10 cellular contexts compared by ENCODE assay signal in genomic region chr10:88254091-88254490, GRCh38.
DNase-seq lines count a peak whose midpoint lies in the region; ATAC-seq and TF ChIP-seq lines count a peak whose summit lies in the region.
"Had no signal": no experiment of that assay in that cellular context is flagged by ENCODE, and none has a peak within 500 bp of the region (broad histone marks: within the 10 kb centered on the region; RNA-seq: fewer than 3 reads in every experiment).

No MANE protein-coding gene starts in this region.

- TF ChIP-seq POLR2A in NB4 (IDR thresholded peaks at IDR 0.05; ENCODE audit: extremely low read depth, insufficient read length) = no peak

- H3K4me1 ChIP-seq in A673 (ENCODE audit: insufficient read depth, low read length, poor library complexity, severe bottlenecking) = no peaks in the 10 kb centered on the region

- no TSS peak for BruUV-seq in A673 (replicated peaks; lab: Mats Ljungman, UMichigan)

- TF ChIP-seq CTCF in NB4 (IDR thresholded peaks at IDR 0.05; ENCODE audit: low read depth, low read length) (no peak), epithelial cell of esophagus (IDR thresholded peaks at IDR 0.05; ENCODE audit: insufficient read depth, low read depth, low read length, missing control alignments) (no peak), A673 (conservative IDR thresholded peaks at IDR 0.05; ENCODE audit: low read depth, low read length) (no peak)

- intact Hi-C loops in activated CD4-positive, alpha-beta T cell treated with anti-CD3 and anti-CD28 coated beads for 36 hours (cut with DNase I, micrococcal nuclease) = no loop called here
- intact Hi-C loops in A673 (cut with micrococcal nuclease; ENCODE audit: unreplicated experiment) = no loop called here

- no peaks in the 10 kb centered on the region for H3K36me3 ChIP-seq in A673 (ENCODE audit: insufficient read depth, low read length, poor library complexity, severe bottlenecking)
- H3K36me3 ChIP-seq: heart left ventricle had no signal

- no peaks in the 10 kb centered on the region for H3K9me3 ChIP-seq in A673 (ENCODE audit: low read depth, low read length, poor library complexity, severe bottlenecking)
- H3K9me3 ChIP-seq: heart left ventricle had no signal

- no peaks in the 10 kb centered on the region for H3K36me3 Mint-ChIP-seq in activated CD4-positive, alpha-beta T cell treated with anti-CD3 and anti-CD28 coated beads for 36 hours (ENCODE audit: low read depth)
- no peaks in the 10 kb centered on the region for H3K36me3 Mint-ChIP-seq in stimulated activated naive CD8-positive, alpha-beta T cell treated with anti-CD3 and anti-CD28 coated beads, Interleukin-15, Interleukin-2, amounts not matched to agents 100 ng/mL and 50 ng/mL, for 24 hours (ENCODE audit: low read depth)

- no peak overlapping the region for H3K27ac Mint-ChIP-seq in activated CD4-positive, alpha-beta T cell treated with anti-CD3 and anti-CD28 coated beads for 36 hours
- peak overlapping the region; percentile 12 for H3K27ac Mint-ChIP-seq in stimulated activated naive CD8-positive, alpha-beta T cell treated with anti-CD3 and anti-CD28 coated beads, Interleukin-15, Interleukin-2, amounts not matched to agents 100 ng/mL and 50 ng/mL, for 24 hours

- H3K27me3 ChIP-seq in A673 (replicated peaks; ENCODE audit: insufficient read depth, low read depth, low read length, poor library complexity) = no peaks in the 10 kb centered on the region
- H3K27me3 ChIP-seq: heart left ventricle had no signal

- CTCF ChIA-PET in activated CD4-positive, alpha-beta T cell treated with anti-CD3 and anti-CD28 coated beads for 36 hours (lab: Charles Lee) = no interaction called here
- CTCF ChIA-PET in A673 (lab: Charles Lee) = no interaction called here

- H3K4me3 ChIP-seq in NB4 (ENCODE audit: low read depth, low read length) (no peak overlapping the region), epithelial cell of esophagus (ENCODE audit: low read length) (no peak overlapping the region), A673 (ENCODE audit: low read depth, low read length, poor library complexity, severe bottlenecking) (no peak overlapping the region)
- H3K4me3 ChIP-seq: heart left ventricle had no signal

- peaks cover 4% of the 10 kb centered on the region for H3K4me1 Mint-ChIP-seq in activated CD4-positive, alpha-beta T cell treated with anti-CD3 and anti-CD28 coated beads for 36 hours
- peaks cover 7% of the 10 kb centered on the region for H3K4me1 Mint-ChIP-seq in stimulated activated naive CD8-positive, alpha-beta T cell treated with anti-CD3 and anti-CD28 coated beads, Interleukin-15, Interleukin-2, amounts not matched to agents 100 ng/mL and 50 ng/mL, for 24 hours (ENCODE audit: low read depth)

- DNase-seq in activated CD4-positive, alpha-beta T cell treated with anti-CD3 and anti-CD28 coated beads for 36 hours = peak; percentile 17
- no peak for DNase-seq in activated CD4-positive, alpha-beta T cell treated with anti-CD3 and anti-CD28 coated beads for 48 hours
- peak; percentile 77 for DNase-seq in NB4 (ENCODE audit: low read depth)
- peak; percentile 91 for DNase-seq in epithelial cell of esophagus (ENCODE audit: low read depth)
- DNase-seq in stimulated activated CD4-positive, alpha-beta T cell treated with anti-CD3 and anti-CD28 coated beads, Interleukin-4, amount 100 ng/mL, for 24 hours = no peak
- DNase-seq in A673 (ENCODE audit: low spot score) = no peak
- DNase-seq: NCI-H1105 treated with DMSO at 0.1 percent for 48 hours had no signal

- no peak overlapping the region for H3K27ac ChIP-seq in A673 (ENCODE audit: low read depth, low read length, poor library complexity, severe bottlenecking)

- H3K9me3 Mint-ChIP-seq in activated CD4-positive, alpha-beta T cell treated with anti-CD3 and anti-CD28 coated beads for 36 hours (ENCODE audit: low read depth) = no peaks in the 10 kb centered on the region
- no peaks in the 10 kb centered on the region for H3K9me3 Mint-ChIP-seq in stimulated activated naive CD8-positive, alpha-beta T cell treated with anti-CD3 and anti-CD28 coated beads, Interleukin-15, Interleukin-2, amounts not matched to agents 100 ng/mL and 50 ng/mL, for 24 hours

- H3K4me3 Mint-ChIP-seq in activated CD4-positive, alpha-beta T cell treated with anti-CD3 and anti-CD28 coated beads for 36 hours = no peak overlapping the region
- H3K4me3 Mint-ChIP-seq in stimulated activated naive CD8-positive, alpha-beta T cell treated with anti-CD3 and anti-CD28 coated beads, Interleukin-15, Interleukin-2, amounts not matched to agents 100 ng/mL and 50 ng/mL, for 24 hours = no peak overlapping the region

- H3K27me3 Mint-ChIP-seq in activated CD4-positive, alpha-beta T cell treated with anti-CD3 and anti-CD28 coated beads for 36 hours = no peaks in the 10 kb centered on the region
- no peaks in the 10 kb centered on the region for H3K27me3 Mint-ChIP-seq in stimulated activated naive CD8-positive, alpha-beta T cell treated with anti-CD3 and anti-CD28 coated beads, Interleukin-15, Interleukin-2, amounts not matched to agents 100 ng/mL and 50 ng/mL, for 24 hours

- POLR2A ChIA-PET in activated CD4-positive, alpha-beta T cell treated with anti-CD3 and anti-CD28 coated beads for 36 hours (lab: Charles Lee) = no interaction called here
- POLR2A ChIA-PET in A673 (lab: Charles Lee; ENCODE audit: low non-redundant PET) = interaction anchor here (0.7 kb wide), 1 partner anchor 266 kb away, joined by 4 read pairs; no protein-coding TSS in a partner anchor

- ATAC-seq in activated CD4-positive, alpha-beta T cell treated with anti-CD3 and anti-CD28 coated beads for 36 hours = peak; percentile 87
- ATAC-seq in GM19452 (IDR thresholded peaks at IDR 0.05; ENCODE audit: unreplicated experiment) = no peak

Comparison
In these comparisons a context has a peak if more than half of its experiments do, and no peak if none do; other contexts are left out.
1. DNase-seq: peak in activated CD4-positive, alpha-beta T cell treated with anti-CD3 and anti-CD28 coated beads for 36 hours (single experiment), NB4 (single experiment) and epithelial cell of esophagus (single experiment); none in activated CD4-positive, alpha-beta T cell treated with anti-CD3 and anti-CD28 coated beads for 48 hours (single experiment), stimulated activated CD4-positive, alpha-beta T cell treated with anti-CD3 and anti-CD28 coated beads, Interleukin-4, amount 100 ng/mL, for 24 hours (single experiment) and A673 (single experiment).